1 cellular context compared by ENCODE assay signal in genomic region chr16:12392585-12393089, GRCh38.
TF ChIP-seq lines count a peak whose summit lies in the region.

No MANE protein-coding gene starts in this region.

TF ChIP-seq in HCT116, 20 proteins besides CTCF, POLR2A, EP300 and RAD21 (continued from another document):
- TF ChIP-seq REST (IDR thresholded peaks at IDR 0.05; ENCODE audit: low read depth) (no peak), FOSL1 (IDR thresholded peaks at IDR 0.05; ENCODE audit: low read depth) (no peak), JUND (IDR thresholded peaks at IDR 0.05) (no peak), EZH2 (IDR thresholded peaks at IDR 0.05) (no peak), SP1 (IDR thresholded peaks at IDR 0.05; ENCODE audit: low read depth) (no peak), SRF (IDR thresholded peaks at IDR 0.05; ENCODE audit: low read depth) (no peak), ATF3 (IDR thresholded peaks at IDR 0.05) (no peak), TCF7L2 (IDR thresholded peaks at IDR 0.05; ENCODE audit: borderline replicate concordance, extremely low read depth, insufficient read depth, insufficient read length) (no peak), CBX3 (IDR thresholded peaks at IDR 0.05; ENCODE audit: low read depth) (no peak), ELF1 (IDR thresholded peaks at IDR 0.05; ENCODE audit: borderline replicate concordance, low read depth) (no peak)
